Comparison of ENCODE assay signal across 8 cellular contexts in genomic region chr17:1649116-1649843, GRCh38. TPM values are rescaled to one million over a fixed set of nuclear protein-coding genes. Genes with fewer than 3 reads are reported as not detected.
DNase-seq lines count a peak whose midpoint lies in the region; ATAC-seq, FAIRE-seq and TF ChIP-seq lines count a peak whose summit lies in the region.

No MANE protein-coding gene starts in this region.

- in situ Hi-C loops in KBM-7 (cut with MboI; ENCODE audit: low pct_unique_long_range_greater_than_20kb, low sequenced_read_pairs) (no loop called here), astrocyte of the spinal cord (cut with HindIII; ENCODE audit: low sequenced_read_pairs) (no loop called here)

- H3K9me3 Mint-ChIP-seq in T-helper 2 cell treated with Interferon-gamma antibody and Interleukin-4, amounts not matched to agents 5 μg/mL and 100 μg/mL, for 36 hours, result no peaks in the 10 kb centered on the region

- WGBS in small intestine, 3 donors, result 0 to 1% (median 1%) methylated on average over 35 to 88 of the region's 88 CpGs

- H3K27me3 ChIP-seq in iPS-20b (ENCODE audit: insufficient read depth, low read length) (peaks cover 19% of the 10 kb centered on the region), small intestine (ENCODE audit: control insufficient read depth in 2 of 2, insufficient read depth in 2 of 2, low read length in 2 of 2) (no peaks in the 10 kb centered on the region)

- H3K36me3 ChIP-seq in iPS-20b (ENCODE audit: insufficient read depth, low read depth, low read length), result peaks cover 38% of the 10 kb centered on the region
- peaks cover 15 to 24% of the 10 kb centered on the region in 2 donors for H3K36me3 ChIP-seq in small intestine (ENCODE audit: control insufficient read depth in 2 of 2, insufficient read depth in 2 of 2, low read length in 2 of 2)

- H3K4me1 Mint-ChIP-seq in T-helper 2 cell treated with Interferon-gamma antibody and Interleukin-4, amounts not matched to agents 5 μg/mL and 100 μg/mL, for 36 hours (ENCODE audit: low read depth), result peaks cover 23% of the 10 kb centered on the region

- peak overlapping the region; percentile 36 for H3K4me3 ChIP-seq in astrocyte of the spinal cord (ENCODE audit: low read depth, low read length)
- peak overlapping the region; percentile 64 for H3K4me3 ChIP-seq in iPS-20b (ENCODE audit: low read length)
- H3K4me3 ChIP-seq in small intestine (ENCODE audit: low read depth in 1 of 2, low read length in 2 of 2), result peak overlapping the region; percentile 47 to 62

- no peak overlapping the region for H3K27ac ChIP-seq in iPS-20b (ENCODE audit: low read length)
- peak overlapping the region; percentile 96 to 97 for H3K27ac ChIP-seq in small intestine (ENCODE audit: low read depth in 1 of 2, low read length in 1 of 2)

- peaks cover 36% of the 10 kb centered on the region for H3K36me3 Mint-ChIP-seq in T-helper 2 cell treated with Interferon-gamma antibody and Interleukin-4, amounts not matched to agents 5 μg/mL and 100 μg/mL, for 36 hours (ENCODE audit: low read depth)

- H3K4me3 Mint-ChIP-seq in T-helper 2 cell treated with Interferon-gamma antibody and Interleukin-4, amounts not matched to agents 5 μg/mL and 100 μg/mL, for 36 hours, result no peak overlapping the region

- H3K9me3 ChIP-seq in iPS-20b (ENCODE audit: insufficient read depth, low read depth, low read length) (no peaks in the 10 kb centered on the region), small intestine (ENCODE audit: control insufficient read depth, low read depth) (no peaks in the 10 kb centered on the region)

- no peaks in the 10 kb centered on the region for H3K27me3 Mint-ChIP-seq in T-helper 2 cell treated with Interferon-gamma antibody and Interleukin-4, amounts not matched to agents 5 μg/mL and 100 μg/mL, for 36 hours (ENCODE audit: low read depth)

- FAIRE-seq in small intestine (lab: Jason Lieb, UNC), result no peak

- H3K4me1 ChIP-seq in iPS-20b (ENCODE audit: insufficient read depth, low read length) (peaks cover 5% of the 10 kb centered on the region), small intestine (ENCODE audit: control insufficient read depth in 2 of 2, insufficient read depth in 1 of 2, low read depth in 1 of 2, low read length in 1 of 2) (no peaks in the 10 kb centered on the region)

- no peak overlapping the region for H3K27ac Mint-ChIP-seq in T-helper 2 cell treated with Interferon-gamma antibody and Interleukin-4, amounts not matched to agents 5 μg/mL and 100 μg/mL, for 36 hours

- peak; percentile 35 for ATAC-seq in GM21619 (IDR thresholded peaks at IDR 0.05; ENCODE audit: unreplicated experiment)

- no peak overlapping the region; the same call in 1 of the 2 replicates for H3K9ac ChIP-seq in iPS-20b (ENCODE audit: low read depth, low read length)

- TF ChIP-seq CTCF in astrocyte of the spinal cord (IDR thresholded peaks at IDR 0.05; ENCODE audit: low read depth, low read length), result no peak

- DNase-seq in ELF-1 (ENCODE audit: low read depth, low spot score) (peak; percentile 91), KBM-7 (peak; percentile 82), astrocyte of the spinal cord (ENCODE audit: low read depth, low spot score) (peak; percentile 92), small intestine (peak; percentile 62), SK-N-DZ (ENCODE audit: low spot score) (no peak)
- DNase-seq in T-helper 2 cell treated with Interferon-gamma antibody and Interleukin-4, amounts not matched to agents 5 μg/mL and 100 μg/mL, for 36 hours (ENCODE audit: low spot score), result peak; percentile 89

RNA-seq across cellular contexts. Expression of gene RILP, which starts 0.4 kb away (rescaled TPM):
- polyA plus RNA-seq in small intestine, result 100 to 1,000 TPM in 1 of 3 donors, 10 to 100 TPM in 2; 24.1 to 122 (median 85.7) TPM
- 3.1 and 3.3 TPM in 2 replicates for polyA plus RNA-seq in SK-N-DZ (2014; cell fraction: cytosol; rRNA removed)
- polyA plus RNA-seq in SK-N-DZ (2014; cell fraction: nucleus; rRNA removed), result 19.3 and 36.4 TPM in 2 replicates

RNA-seq across cellular contexts. Expression of gene SCARF1, which starts 3.7 kb away (rescaled TPM):
- 1 to 10 TPM; 7.7 to 10.0 (median 8.9) TPM for polyA plus RNA-seq in small intestine
- 0.56 and 1.0 TPM in 2 replicates for polyA plus RNA-seq in SK-N-DZ (2014; cell fraction: cytosol; rRNA removed)
- 1.8 and 3.1 TPM in 2 replicates for polyA plus RNA-seq in SK-N-DZ (2014; cell fraction: nucleus; rRNA removed)

RNA-seq across cellular contexts. Expression of gene SLC43A2, which starts 20.6 kb away (rescaled TPM):
- 10 to 100 TPM in 1 of 3 donors, 1 to 10 TPM in 2; 2.9 to 16.3 (median 3.5) TPM for polyA plus RNA-seq in small intestine
- 17.8 and 22.8 TPM in 2 replicates for polyA plus RNA-seq in SK-N-DZ (2014; cell fraction: cytosol; rRNA removed)
- polyA plus RNA-seq in SK-N-DZ (2014; cell fraction: nucleus; rRNA removed), result 9.9 and 11.3 TPM in 2 replicates

RNA-seq across cellular contexts. Expression of gene PRPF8, which starts 35.4 kb away (rescaled TPM):
- 10 to 100 TPM; 61.1 to 87.2 (median 62.8) TPM for polyA plus RNA-seq in small intestine
- 121 and 134 TPM in 2 replicates for polyA plus RNA-seq in SK-N-DZ (2014; cell fraction: cytosol; rRNA removed)
- 125 and 219 TPM in 2 replicates for polyA plus RNA-seq in SK-N-DZ (2014; cell fraction: nucleus; rRNA removed)
